1 cellular context compared by ENCODE assay signal in the genomic region with DNA sequence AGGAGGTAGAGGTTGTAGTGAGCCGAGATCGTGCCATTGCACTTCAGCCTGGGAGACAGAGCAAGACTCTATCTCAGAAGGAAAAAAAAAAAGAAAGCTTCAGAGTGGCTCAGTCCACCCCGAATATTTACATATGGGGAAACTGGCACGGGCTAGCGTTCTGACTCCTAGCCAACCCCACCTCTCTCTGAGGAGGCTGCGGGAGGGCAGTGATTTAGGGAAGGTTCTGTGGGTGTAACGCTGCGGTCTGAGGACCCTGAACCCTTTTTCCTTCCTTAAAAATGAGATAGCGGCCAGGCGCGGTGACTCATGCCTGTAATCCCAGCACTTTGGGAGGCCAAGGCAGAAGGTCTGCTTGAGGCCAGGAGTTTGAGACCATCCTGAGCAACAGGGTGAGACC.
TF ChIP-seq lines count a peak whose summit lies in the region.

No MANE protein-coding gene starts in this region.

TF ChIP-seq in HepG2, 621 proteins besides CTCF, POLR2A, EP300 and RAD21:
- TF ChIP-seq, protein P1, sequence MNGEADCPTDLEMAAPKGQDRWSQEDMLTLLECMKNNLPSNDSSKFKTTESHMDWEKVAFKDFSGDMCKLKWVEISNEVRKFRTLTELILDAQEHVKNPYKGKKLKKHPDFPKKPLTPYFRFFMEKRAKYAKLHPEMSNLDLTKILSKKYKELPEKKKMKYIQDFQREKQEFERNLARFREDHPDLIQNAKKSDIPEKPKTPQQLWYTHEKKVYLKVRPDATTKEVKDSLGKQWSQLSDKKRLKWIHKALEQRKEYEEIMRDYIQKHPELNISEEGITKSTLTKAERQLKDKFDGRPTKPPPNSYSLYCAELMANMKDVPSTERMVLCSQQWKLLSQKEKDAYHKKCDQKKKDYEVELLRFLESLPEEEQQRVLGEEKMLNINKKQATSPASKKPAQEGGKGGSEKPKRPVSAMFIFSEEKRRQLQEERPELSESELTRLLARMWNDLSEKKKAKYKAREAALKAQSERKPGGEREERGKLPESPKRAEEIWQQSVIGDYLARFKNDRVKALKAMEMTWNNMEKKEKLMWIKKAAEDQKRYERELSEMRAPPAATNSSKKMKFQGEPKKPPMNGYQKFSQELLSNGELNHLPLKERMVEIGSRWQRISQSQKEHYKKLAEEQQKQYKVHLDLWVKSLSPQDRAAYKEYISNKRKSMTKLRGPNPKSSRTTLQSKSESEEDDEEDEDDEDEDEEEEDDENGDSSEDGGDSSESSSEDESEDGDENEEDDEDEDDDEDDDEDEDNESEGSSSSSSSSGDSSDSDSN (CRISPR knock-in tag; IDR thresholded peaks at IDR 0.05): no peak
- TF ChIP-seq EHMT2 (IDR thresholded peaks at IDR 0.05; ENCODE audit: borderline replicate concordance, low read depth, low read length) (no peak), MED13 (CRISPR knock-in tag; IDR thresholded peaks at IDR 0.05) (no peak), SRSF9 (IDR thresholded peaks at IDR 0.05; ENCODE audit: borderline replicate concordance, insufficient read depth, low read depth, low read length, poor library complexity, severe bottlenecking) (no peak), FOSL2 (CRISPR knock-in tag; IDR thresholded peaks at IDR 0.05) (peak; percentile 51; the same call in 1 of the 2 replicates)
- TF ChIP-seq, protein P2, sequence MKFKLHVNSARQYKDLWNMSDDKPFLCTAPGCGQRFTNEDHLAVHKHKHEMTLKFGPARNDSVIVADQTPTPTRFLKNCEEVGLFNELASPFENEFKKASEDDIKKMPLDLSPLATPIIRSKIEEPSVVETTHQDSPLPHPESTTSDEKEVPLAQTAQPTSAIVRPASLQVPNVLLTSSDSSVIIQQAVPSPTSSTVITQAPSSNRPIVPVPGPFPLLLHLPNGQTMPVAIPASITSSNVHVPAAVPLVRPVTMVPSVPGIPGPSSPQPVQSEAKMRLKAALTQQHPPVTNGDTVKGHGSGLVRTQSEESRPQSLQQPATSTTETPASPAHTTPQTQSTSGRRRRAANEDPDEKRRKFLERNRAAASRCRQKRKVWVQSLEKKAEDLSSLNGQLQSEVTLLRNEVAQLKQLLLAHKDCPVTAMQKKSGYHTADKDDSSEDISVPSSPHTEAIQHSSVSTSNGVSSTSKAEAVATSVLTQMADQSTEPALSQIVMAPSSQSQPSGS (CRISPR knock-in tag; IDR thresholded peaks at IDR 0.05): no peak
- TF ChIP-seq, protein P3, sequence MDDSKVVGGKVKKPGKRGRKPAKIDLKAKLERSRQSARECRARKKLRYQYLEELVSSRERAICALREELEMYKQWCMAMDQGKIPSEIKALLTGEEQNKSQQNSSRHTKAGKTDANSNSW (CRISPR knock-in tag; IDR thresholded peaks at IDR 0.05; ENCODE audit: borderline replicate concordance): no peak
